12 cellular contexts compared by ENCODE assay signal in the genomic region with DNA sequence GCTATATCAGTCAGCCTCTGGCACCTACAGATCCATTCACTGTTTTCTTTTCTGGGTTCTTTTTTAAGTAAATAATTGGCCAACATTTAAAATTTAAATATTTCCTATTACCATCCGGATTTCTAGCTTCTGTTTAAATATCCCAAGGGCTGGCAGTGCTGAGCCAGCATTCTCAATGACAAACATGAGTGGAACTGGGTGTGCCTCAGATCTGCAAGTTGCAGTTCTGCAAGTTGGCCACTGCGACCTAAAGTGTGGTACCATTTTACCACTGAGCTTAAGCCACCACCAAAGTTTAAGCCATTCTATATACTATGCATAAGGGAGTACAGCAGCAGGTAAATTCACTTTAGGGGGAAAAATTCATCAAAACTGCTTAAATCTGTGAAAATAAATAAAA. TPM values are rescaled to one million over a fixed set of nuclear protein-coding genes. Genes with fewer than 3 reads are reported as not detected.
DNase-seq lines count a peak whose midpoint lies in the region; ATAC-seq and TF ChIP-seq lines count a peak whose summit lies in the region.
"Not testable (repeated sequence)": the region's sequence is repeated elsewhere in the genome, so short reads cannot be mapped to it uniquely, and the experiment has no call there.
"Had no signal": no experiment of that assay in that cellular context is flagged by ENCODE, and none has a peak within 500 bp of the region (broad histone marks: within the 10 kb centered on the region; RNA-seq: fewer than 3 reads in every experiment).

No MANE protein-coding gene starts in this region.

- not testable (repeated sequence) for H3K18ac ChIP-seq in IMR-90 (ENCODE audit: low read depth, low read length)

- H3K4me1 ChIP-seq in IMR-90 (ENCODE audit: control insufficient read depth, insufficient read depth, low read length); mammary epithelial cell (ENCODE audit: insufficient read depth, low read length); spleen: not testable (repeated sequence)

- POLR2A ChIA-PET in IMR-90 (lab: Charles Lee; ENCODE audit: unreplicated experiment) = not testable (repeated sequence)

- ATAC-seq in IMR-90 (ENCODE audit: low read depth) (0 out of 2 replicates have a peak, but pooled peaks have one; percentile 27), memory B cell (ENCODE audit: low read depth) (peak; percentile 77)
- not testable (repeated sequence) for ATAC-seq in Right ventricle myocardium inferior

- not testable (repeated sequence) for H3K36me3 Mint-ChIP-seq in memory B cell

- H3K79me1 ChIP-seq in IMR-90 (ENCODE audit: low read depth in 1 of 2, low read length in 2 of 2) = not testable (repeated sequence)

- not testable (repeated sequence) for H4K5ac ChIP-seq in IMR-90 (ENCODE audit: low read depth, low read length)

- not testable (repeated sequence) for H3K9ac ChIP-seq in IMR-90 (ENCODE audit: low read depth, low read length); mammary epithelial cell (ENCODE audit: insufficient read depth, low read length)

- not testable (repeated sequence) for H4K20me1 ChIP-seq in IMR-90 (ENCODE audit: insufficient read depth, low read length); mammary epithelial cell (ENCODE audit: insufficient read depth, low read length)

- H2BK15ac ChIP-seq in IMR-90 (ENCODE audit: low read depth, low read length) = not testable (repeated sequence)

- TF ChIP-seq CTCF in AG10803 (conservative IDR thresholded peaks at IDR 0.05; ENCODE audit: low read length) (peak; percentile 21), GM12873 (IDR thresholded peaks at IDR 0.05; ENCODE audit: insufficient read depth, low read depth, low read length, missing control alignments) (peak; percentile 31), mammary epithelial cell (conservative IDR thresholded peaks at IDR 0.05 in 1 of 2, IDR thresholded peaks at IDR 0.05 in 1 of 2; ENCODE audit: extremely low read depth in 1 of 2, insufficient read depth in 1 of 2, low read depth in 1 of 2, low read length in 2 of 2) (peak; percentile 10 to 14), spleen (IDR thresholded peaks at IDR 0.05 in 8 of 11, conservative IDR thresholded peaks at IDR 0.05 in 3 of 11) (peak in 7 of 11 experiments; percentile 18 to 53 (median 33))
- TF ChIP-seq CTCF in IMR-90 (conservative IDR thresholded peaks at IDR 0.05; ENCODE audit: low read depth, low read length) = not testable (repeated sequence)

- not testable (repeated sequence) for H3K79me2 ChIP-seq in mammary epithelial cell (ENCODE audit: insufficient read depth, low read length)

- H3K27ac Mint-ChIP-seq in memory B cell = not testable (repeated sequence)

- no CpG with 5 or more reads among the region's 2 CpGs for WGBS in IMR-90 (ENCODE audit: extremely low coverage in 2 of 2, insufficient read length in 1 of 2), 2 experiments
- WGBS in mammary epithelial cell (ENCODE audit: low coverage, missing lambda C conversion rate) = 49% methylated on average over 2 of the region's 2 CpGs
- 33 to 45% (median 39%) methylated on average over 2 of the region's 2 CpGs for WGBS in spleen, 5 donors

- not testable (repeated sequence) for H3K9me3 Mint-ChIP-seq in memory B cell

- in situ Hi-C loops in IMR-90 (cut with MboI; ENCODE audit: low sequenced_read_pairs); SK-MEL-5 (cut with HindIII; ENCODE audit: low pct_unique_long_range_greater_than_20kb, low sequenced_read_pairs): not testable (repeated sequence)
- in situ Hi-C loops in mammary epithelial cell (cut with MboI; ENCODE audit: low sequenced_read_pairs in 2 of 2) = loop anchor here in 1 of 2 donors (5.0 kb wide), 1 partner anchor 48 kb away; no protein-coding TSS in a partner anchor

- not testable (repeated sequence) for H3K4ac ChIP-seq in IMR-90 (ENCODE audit: low read depth, low read length)

- not testable (repeated sequence) for H3K27ac ChIP-seq in IMR-90 (ENCODE audit: insufficient read depth, low read length); mammary epithelial cell (ENCODE audit: insufficient read depth, low read depth, low read length); spleen

- not testable (repeated sequence) for H3K9me1 ChIP-seq in IMR-90 (ENCODE audit: insufficient read depth, low read length)

- dilution Hi-C loops in IMR-90 (cut with HindIII; ENCODE audit: low sequenced_read_pairs, unreplicated experiment); mammary epithelial cell (cut with HindIII; ENCODE audit: low sequenced_read_pairs): not testable (repeated sequence)

- CTCF ChIA-PET in IMR-90 (lab: Yijun Ruan, JAX); mammary epithelial cell (lab: Charles Lee; ENCODE audit: low non-redundant PET): not testable (repeated sequence)

- H3K4me2 ChIP-seq in IMR-90 (ENCODE audit: low read depth, low read length); mammary epithelial cell (ENCODE audit: insufficient read depth, low read depth, low read length): not testable (repeated sequence)

- H3K4me1 Mint-ChIP-seq in memory B cell = not testable (repeated sequence)

- H2BK120ac ChIP-seq in IMR-90 (ENCODE audit: low read depth, low read length) = not testable (repeated sequence)

- intact Hi-C loops in IMR-90 (cut with micrococcal nuclease); Right ventricle myocardium inferior (cut with DNase I); spleen (cut with DNase I; ENCODE audit: low total_unique reads): not testable (repeated sequence)
- intact Hi-C loops in mammary epithelial cell (cut with micrococcal nuclease) = loop anchor here (10.0 kb wide), 1 partner anchor 65 kb away; the partner anchor contains the start of gene DHRS4

- not testable (repeated sequence) for H3K27me3 ChIP-seq in IMR-90 (ENCODE audit: control insufficient read depth, insufficient read depth, low read length); mammary epithelial cell (ENCODE audit: insufficient read depth, low read length); spleen (replicated peaks in 1 of 7)

- not testable (repeated sequence) for H3K9me3 ChIP-seq in IMR-90 (ENCODE audit: control insufficient read depth, insufficient read depth, low read length); mammary epithelial cell (replicated peaks; ENCODE audit: insufficient read depth, low read length); spleen

- not testable (repeated sequence) for H2AFZ ChIP-seq in IMR-90 (replicated peaks; ENCODE audit: low read length, poor library complexity); mammary epithelial cell (ENCODE audit: low read depth, low read length)

- not testable (repeated sequence) for H3K27me3 Mint-ChIP-seq in memory B cell

- not testable (repeated sequence) for H4K91ac ChIP-seq in IMR-90 (ENCODE audit: insufficient read depth, low read depth, low read length)

- not testable (repeated sequence) for DNase-seq in AG10803 (ENCODE audit: low read depth); IMR-90; mammary epithelial cell; memory B cell (ENCODE audit: low spot score in 2 of 2); spleen
- DNase-seq in SK-MEL-5 (ENCODE audit: low read depth, low spot score) = peak; percentile 22
- peak; percentile 68 for DNase-seq in Right ventricle myocardium inferior (ENCODE audit: missing footprints)

- not testable (repeated sequence) for TF ChIP-seq RAD21 in IMR-90 (IDR thresholded peaks at IDR 0.05; ENCODE audit: low read length)

- not testable (repeated sequence) for H2BK5ac ChIP-seq in IMR-90 (ENCODE audit: low read depth, low read length, poor library complexity, severe bottlenecking)

- H3K23ac ChIP-seq in IMR-90 (ENCODE audit: low read depth, low read length) = not testable (repeated sequence)

- H3K14ac ChIP-seq in IMR-90 (replicated peaks; ENCODE audit: low read depth, low read length) = not testable (repeated sequence)

- not testable (repeated sequence) for H2AK9ac ChIP-seq in IMR-90 (replicated peaks; ENCODE audit: low read depth, low read length, poor library complexity)

- H4K8ac ChIP-seq in IMR-90 (ENCODE audit: low read depth in 2 of 2, low read length in 2 of 2) = not testable (repeated sequence)

- H3K4me3 ChIP-seq in AG10803 (ENCODE audit: low read length); IMR-90 (ENCODE audit: insufficient read depth, low read depth, low read length); mammary epithelial cell (replicated peaks in 1 of 3; ENCODE audit: insufficient read depth in 1 of 3, low read depth in 2 of 3, low read length in 3 of 3); spleen: not testable (repeated sequence)

- not testable (repeated sequence) for TF ChIP-seq POLR2A in IMR-90 (IDR thresholded peaks at IDR 0.05; ENCODE audit: low read depth, low read length); spleen (IDR thresholded peaks at IDR 0.05)

- H3K4me3 Mint-ChIP-seq in memory B cell = not testable (repeated sequence)

- not testable (repeated sequence) for H3K56ac ChIP-seq in IMR-90 (ENCODE audit: extremely low read depth, insufficient read depth, low read length)

- not testable (repeated sequence) for H2BK20ac ChIP-seq in IMR-90 (ENCODE audit: low read depth, low read length)

- BruUV-seq in IMR-90 (replicated peaks; lab: Mats Ljungman, UMichigan); mammary epithelial cell (replicated peaks; lab: Mats Ljungman, UMichigan): not testable (repeated sequence)

- H3K36me3 ChIP-seq in IMR-90 (ENCODE audit: control insufficient read depth, insufficient read depth, low read length); mammary epithelial cell (ENCODE audit: insufficient read depth, low read length); spleen: not testable (repeated sequence)

- not testable (repeated sequence) for H2AK5ac ChIP-seq in IMR-90 (ENCODE audit: low read depth, low read length)

RNA-seq across cellular contexts. Expression of gene DHRS4L2, which starts 31.2 kb away (rescaled TPM):
- total RNA-seq in IMR-90 (2012; rRNA removed) (11.1 and 12.5 TPM in 2 replicates), mammary epithelial cell (10 to 100 TPM in 1 of 2 donors, 1 to 10 TPM in 1; 9.3 to 25.0 TPM), Right ventricle myocardium inferior (16.3 TPM), spleen (10 to 100 TPM in 6 of 7 donors, 1 to 10 TPM in 1; 9.2 to 32.5 (median 19.9) TPM)
- polyA plus RNA-seq in IMR-90 (2012; rRNA removed) (17.3 and 19.6 TPM in 2 replicates), mammary epithelial cell (15.7 TPM), spleen (10 to 100 TPM; 31.3 to 54.4 (median 42.7) TPM)
- 12.7 and 16.3 TPM in 2 replicates for polyA plus RNA-seq in IMR-90 (2012; cell fraction: cytosol; rRNA removed)
- 7.9 and 8.3 TPM in 2 replicates for polyA plus RNA-seq in IMR-90 (2012; cell fraction: nucleus; rRNA removed; ENCODE audit: low replicate concordance)
- 28.9 and 30.6 TPM in 2 replicates for total RNA-seq in SK-MEL-5 (2014; rRNA removed; shearing (Covaris generic))
- polyA plus RNA-seq in SK-MEL-5 (2015; cell fraction: cytosol; rRNA removed) = 28.2 and 28.6 TPM in 2 replicates
- polyA plus RNA-seq in SK-MEL-5 (2015; cell fraction: nucleus; rRNA removed) = 11.3 and 20.7 TPM in 2 replicates
- 40.3 TPM for polyA minus RNA-seq in mammary epithelial cell

RNA-seq across cellular contexts. Expression of gene CARMIL3, which starts 31.9 kb away (rescaled TPM):
- total RNA-seq in IMR-90 (2012; rRNA removed) (under 0.01 TPM in 1 of 2 replicates, not detected in the other), mammary epithelial cell (under 1 TPM; 0.17 to 0.31 TPM), Right ventricle myocardium inferior (0.08 TPM), spleen (1 to 10 TPM in 6 of 7 donors, under 1 TPM in 1; 0.44 to 3.2 (median 1.5) TPM)
- polyA plus RNA-seq in IMR-90 (2012; rRNA removed) (0.03 TPM in 1 of 2 replicates, not detected in the other), mammary epithelial cell (0.01 TPM), spleen (1 to 10 TPM in 2 of 3 donors, under 1 TPM in 1; 0.39 to 1.8 (median 1.0) TPM)
- 0.01 TPM in 1 of 2 replicates, not detected in the other for polyA plus RNA-seq in IMR-90 (2012; cell fraction: cytosol; rRNA removed)
- 0.10 and 0.23 TPM in 2 replicates for polyA plus RNA-seq in IMR-90 (2012; cell fraction: nucleus; rRNA removed; ENCODE audit: low replicate concordance)
- 0.29 and 0.66 TPM in 2 replicates for total RNA-seq in SK-MEL-5 (2014; rRNA removed; shearing (Covaris generic))
- 0.48 and 0.58 TPM in 2 replicates for polyA plus RNA-seq in SK-MEL-5 (2015; cell fraction: cytosol; rRNA removed)
- 3.0 and 5.1 TPM in 2 replicates for polyA plus RNA-seq in SK-MEL-5 (2015; cell fraction: nucleus; rRNA removed)
- not detected for polyA minus RNA-seq in mammary epithelial cell
- polyA plus RNA-seq: CD4-positive, CD25-positive, alpha-beta regulatory T cell had no signal

RNA-seq across cellular contexts. Expression of gene CPNE6, which starts 51.4 kb away (rescaled TPM):
- total RNA-seq in IMR-90 (2012; rRNA removed) = not detected in 2 replicates
- polyA plus RNA-seq in IMR-90 (2012; rRNA removed) = not detected in 2 replicates
- polyA plus RNA-seq in IMR-90 (2012; cell fraction: cytosol; rRNA removed) = not detected in 2 replicates
- polyA plus RNA-seq in IMR-90 (2012; cell fraction: nucleus; rRNA removed; ENCODE audit: low replicate concordance) = 0.09 TPM in 1 of 2 replicates, not detected in the other
- not detected in 2 replicates for total RNA-seq in SK-MEL-5 (2014; rRNA removed; shearing (Covaris generic))
- polyA plus RNA-seq in SK-MEL-5 (2015; cell fraction: cytosol; rRNA removed) = not detected in 2 replicates
- polyA plus RNA-seq in SK-MEL-5 (2015; cell fraction: nucleus; rRNA removed) = 0.10 TPM in 1 of 2 replicates, not detected in the other
- total RNA-seq in mammary epithelial cell = not detected
- not detected for polyA plus RNA-seq in mammary epithelial cell
- not detected for polyA minus RNA-seq in mammary epithelial cell
- not detected for total RNA-seq in Right ventricle myocardium inferior
- under 1 TPM in 1 of 7 donors, not detected in 6; 0.13 TPM for total RNA-seq in spleen
- under 1 TPM in 1 of 3 donors, not detected in 2; 0.03 TPM for polyA plus RNA-seq in spleen
- total RNA-seq: CD4-positive, CD25-positive, alpha-beta regulatory T cell; dermis microvascular lymphatic vessel endothelial cell; gastrocnemius medialis; mesothelial cell of epicardium had no signal
- polyA plus RNA-seq: CD4-positive, CD25-positive, alpha-beta regulatory T cell had no signal
